Comparison of ENCODE assay signal across 8 cellular contexts in the genomic region with DNA sequence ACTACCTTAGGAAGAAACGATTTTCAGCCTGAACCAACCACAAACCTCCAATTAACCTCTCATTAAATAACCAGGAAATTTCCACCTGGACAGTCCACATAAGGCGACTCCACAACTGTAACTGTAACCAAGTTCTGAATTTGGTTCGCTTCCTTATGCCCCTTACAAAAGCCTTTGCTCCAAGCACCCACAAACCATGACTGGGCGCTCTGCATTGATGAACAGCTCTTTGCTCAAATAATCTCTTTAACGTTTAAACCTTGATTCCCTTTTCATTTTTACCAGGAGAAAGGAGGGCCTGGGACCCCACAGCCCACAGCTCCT. TPM values are rescaled to one million over a fixed set of nuclear protein-coding genes. Genes with fewer than 3 reads are reported as not detected.
DNase-seq lines count a peak whose midpoint lies in the region; ATAC-seq, FAIRE-seq and TF ChIP-seq lines count a peak whose summit lies in the region.

No MANE protein-coding gene starts in this region.

- no peak for FAIRE-seq in astrocyte (lab: Jason Lieb, UNC)

- peaks cover 9% of the 10 kb centered on the region for H3K4me1 ChIP-seq in astrocyte (ENCODE audit: insufficient read depth, low read length)
- H3K4me1 ChIP-seq in right lobe of liver = peaks cover 0 to 7% (median 1%) of the 10 kb centered on the region in 4 donors
- H3K4me1 ChIP-seq in urinary bladder (ENCODE audit: insufficient read depth) = no peaks in the 10 kb centered on the region

- no peaks in the 10 kb centered on the region for H3K27me3 ChIP-seq in astrocyte (ENCODE audit: insufficient read depth, low read length)
- H3K27me3 ChIP-seq in right lobe of liver = no peaks in the 10 kb centered on the region

- CTCF ChIA-PET in activated naive CD4-positive, alpha-beta T cell treated with anti-CD3 and anti-CD28 coated beads, Interleukin-2, amount 10 ng/mL, durations not matched to agents 7 days and 5 days (lab: Charles Lee) = no interaction called here

- H3K4me3 Mint-ChIP-seq in activated naive CD4-positive, alpha-beta T cell treated with anti-CD3 and anti-CD28 coated beads, Interleukin-2, amount 10 ng/mL, durations not matched to agents 7 days and 5 days = peak overlapping the region; percentile 81
- H3K4me3 Mint-ChIP-seq in astrocyte (ENCODE audit: unreplicated experiment) = peak overlapping the region; percentile 89

- H3K27ac ChIP-seq in astrocyte (ENCODE audit: low read depth, low read length) (peak overlapping the region; percentile 68), right lobe of liver (peak overlapping the region; percentile 75 to 93 (median 77)), urinary bladder (ENCODE audit: low read depth) (no peak overlapping the region)

- no peak for TF ChIP-seq POLR2A in right lobe of liver (IDR thresholded peaks at IDR 0.05)

- H3K4me2 ChIP-seq in astrocyte (ENCODE audit: low read length) = peak overlapping the region; percentile 92

- intact Hi-C loops in right lobe of liver (cut with DNase I) = no loop called here

- peaks cover 56% of the 10 kb centered on the region for H3K79me2 ChIP-seq in astrocyte (ENCODE audit: insufficient read depth, low read length)

- peaks cover 45% of the 10 kb centered on the region for H3K4me1 Mint-ChIP-seq in activated naive CD4-positive, alpha-beta T cell treated with anti-CD3 and anti-CD28 coated beads, Interleukin-2, amount 10 ng/mL, durations not matched to agents 7 days and 5 days
- H3K4me1 Mint-ChIP-seq in astrocyte (ENCODE audit: low read depth, unreplicated experiment) = peaks cover 20% of the 10 kb centered on the region

- ATAC-seq in HG03442 (IDR thresholded peaks at IDR 0.05; ENCODE audit: unreplicated experiment) = peak; percentile 5
- ATAC-seq in right lobe of liver = peak in 1 of 4 donors; percentile 1
- ATAC-seq in esophagus mucosa = no peak

- no peaks in the 10 kb centered on the region for H3K27me3 Mint-ChIP-seq in activated naive CD4-positive, alpha-beta T cell treated with anti-CD3 and anti-CD28 coated beads, Interleukin-2, amount 10 ng/mL, durations not matched to agents 7 days and 5 days
- H3K27me3 Mint-ChIP-seq in astrocyte (ENCODE audit: low read depth, unreplicated experiment) = no peaks in the 10 kb centered on the region

- H3K36me3 ChIP-seq in astrocyte (ENCODE audit: insufficient read depth, low read length) (peaks cover 3% of the 10 kb centered on the region), right lobe of liver (no peaks in the 10 kb centered on the region), urinary bladder (ENCODE audit: insufficient read depth) (no peaks in the 10 kb centered on the region)

- peaks cover 46% of the 10 kb centered on the region for H3K36me3 Mint-ChIP-seq in activated naive CD4-positive, alpha-beta T cell treated with anti-CD3 and anti-CD28 coated beads, Interleukin-2, amount 10 ng/mL, durations not matched to agents 7 days and 5 days
- H3K36me3 Mint-ChIP-seq in astrocyte (ENCODE audit: low read depth, unreplicated experiment) = peaks cover 13% of the 10 kb centered on the region

- no peak for DNase-seq in activated naive CD4-positive, alpha-beta T cell treated with anti-CD3 and anti-CD28 coated beads, Interleukin-2, amount 10 ng/mL, durations not matched to agents 7 days and 5 days
- no peak for DNase-seq in activated naive CD4-positive, alpha-beta T cell treated with Interleukin-2 at 50 U/mL for 16 hours
- DNase-seq in astrocyte (ENCODE audit: low read depth) (peak; percentile 11), right lobe of liver (no peak), SKM-1 (lab: John Stamatoyannopoulos, UW; ENCODE audit: unreplicated experiment) (no peak)

- H3K4me3 ChIP-seq in astrocyte (ENCODE audit: insufficient read depth, low read depth, low read length) (peak overlapping the region; percentile 86), right lobe of liver (peak overlapping the region; percentile 77 to 90 (median 81)), urinary bladder (ENCODE audit: low read depth, low read length) (peak overlapping the region; percentile 90)

- 7% methylated on average over 5 of the region's 5 CpGs for whole genome bisulfite sequencing in right lobe of liver (ENCODE audit: insufficient coverage, low coverage, low lambda C conversion rate, missing lambda C conversion rate)
- WGBS in urinary bladder = 5% methylated on average over 5 of the region's 5 CpGs

- peak overlapping the region; percentile 85 for H3K9ac ChIP-seq in astrocyte (ENCODE audit: low read length)

- peak overlapping the region; percentile 90 for H2AFZ ChIP-seq in astrocyte (ENCODE audit: low read depth, low read length)

- H3K9me3 Mint-ChIP-seq in activated naive CD4-positive, alpha-beta T cell treated with anti-CD3 and anti-CD28 coated beads, Interleukin-2, amount 10 ng/mL, durations not matched to agents 7 days and 5 days = peaks cover 23% of the 10 kb centered on the region
- H3K9me3 Mint-ChIP-seq in astrocyte (ENCODE audit: unreplicated experiment) = no peaks in the 10 kb centered on the region

- H3K9me3 ChIP-seq in astrocyte (ENCODE audit: insufficient read depth, low read depth, low read length) = peaks cover 4% of the 10 kb centered on the region
- no peaks in the 10 kb centered on the region for H3K9me3 ChIP-seq in right lobe of liver

- no peak for TF ChIP-seq CTCF in astrocyte (IDR thresholded peaks at IDR 0.05; ENCODE audit: insufficient read depth, low read depth, low read length)
- TF ChIP-seq CTCF in right lobe of liver (IDR thresholded peaks at IDR 0.05) = no peak

- peak overlapping the region; percentile 88 for H3K27ac Mint-ChIP-seq in activated naive CD4-positive, alpha-beta T cell treated with anti-CD3 and anti-CD28 coated beads, Interleukin-2, amount 10 ng/mL, durations not matched to agents 7 days and 5 days
- peak overlapping the region; percentile 22 for H3K27ac Mint-ChIP-seq in astrocyte (ENCODE audit: unreplicated experiment)

- H4K20me1 ChIP-seq in astrocyte (ENCODE audit: insufficient read depth, low read length) = peaks cover 23% of the 10 kb centered on the region

RNA-seq across cellular contexts. Expression of a gene that starts 38.2 kb away (rescaled TPM):
- total RNA-seq in astrocyte (28.6 and 36.5 TPM in 2 replicates), right lobe of liver (10 to 100 TPM in 1 of 6 experiments, 1 to 10 TPM in 5; 5.4 to 13.8 (median 6.6) TPM), urinary bladder (116 TPM), esophagus mucosa (7.5 TPM)
- polyA plus RNA-seq in urinary bladder = 2.1 TPM

RNA-seq across cellular contexts. Expression of a gene that starts 45.8 kb away (rescaled TPM):
- total RNA-seq in astrocyte = not detected in 2 replicates
- not detected for total RNA-seq in right lobe of liver
- not detected for total RNA-seq in urinary bladder
- not detected for polyA plus RNA-seq in urinary bladder
- not detected for total RNA-seq in esophagus mucosa
